Comparison of ENCODE assay signal across 20 cellular contexts in the genomic region with DNA sequence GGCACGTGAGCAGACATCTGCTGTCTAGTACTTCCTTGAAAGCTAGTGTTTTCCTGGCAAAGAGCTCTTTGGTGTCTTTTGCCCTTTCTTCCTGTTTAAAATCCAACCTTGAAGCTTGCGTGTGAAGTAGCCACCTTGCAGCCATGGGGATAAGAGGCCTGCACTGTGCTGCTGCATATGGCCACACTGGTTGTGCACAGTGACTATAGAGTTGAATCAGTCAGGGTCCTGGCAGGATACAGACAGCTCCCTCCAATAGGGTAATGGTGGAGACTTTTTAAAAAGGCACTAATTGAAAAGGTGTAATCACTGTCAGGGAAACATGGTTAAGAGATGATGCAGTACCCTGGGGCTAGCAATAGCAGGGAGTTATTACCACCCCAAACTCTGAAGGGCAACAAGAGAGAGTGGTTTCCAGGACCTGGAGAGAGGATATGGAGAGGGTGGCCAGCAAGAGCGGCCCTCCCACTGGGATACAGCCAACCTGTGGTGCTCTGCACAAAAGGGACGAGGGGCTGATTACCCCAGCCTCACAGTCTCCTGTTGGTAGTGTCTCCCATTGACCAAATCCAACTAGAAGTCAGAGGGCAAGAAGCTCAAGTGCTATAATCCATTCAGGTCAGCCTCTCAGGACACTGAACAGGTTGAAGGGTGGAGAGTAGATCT. TPM values are rescaled to one million over a fixed set of nuclear protein-coding genes. Genes with fewer than 3 reads are reported as not detected.
DNase-seq lines count a peak whose midpoint lies in the region; ATAC-seq, FAIRE-seq and TF ChIP-seq lines count a peak whose summit lies in the region.
"Had no signal": no experiment of that assay in that cellular context is flagged by ENCODE, and none has a peak within 500 bp of the region (broad histone marks: within the 10 kb centered on the region; RNA-seq: fewer than 3 reads in every experiment).

No MANE protein-coding gene starts in this region.

- no peak overlapping the region for H4K8ac ChIP-seq in H9 (replicated peaks; ENCODE audit: insufficient read length, low read depth, low read length)
- no peak overlapping the region for H4K8ac ChIP-seq in mesendoderm (ENCODE audit: low read depth, low read length)
- H4K8ac ChIP-seq in trophoblast cell (ENCODE audit: low read depth, low read length) = no peak overlapping the region

- no peaks in the 10 kb centered on the region for H3K9me3 Mint-ChIP-seq in H9

- CTCF ChIA-PET in K562 (lab: Yijun Ruan, JAX; ENCODE audit: low intra/inter-chr PET ratio) = no interaction called here

- no peak for FAIRE-seq in K562 (lab: Jason Lieb, UNC)
- FAIRE-seq: GM19239 had no signal

- H3K23me2 ChIP-seq in H9 (ENCODE audit: insufficient read length, low read depth, low read length, poor library complexity, severe bottlenecking) = peaks cover 4% of the 10 kb centered on the region

- TF ChIP-seq EP300 in K562 (IDR thresholded peaks at IDR 0.05; ENCODE audit: low read length) = no peak

- no peaks in the 10 kb centered on the region for H3K79me2 ChIP-seq in H9 (ENCODE audit: insufficient read depth, low read length)
- no peaks in the 10 kb centered on the region for H3K79me2 ChIP-seq in K562 (ENCODE audit: control insufficient read depth, insufficient read depth, low read length)
- no peaks in the 10 kb centered on the region for H3K79me2 ChIP-seq in mesendoderm (ENCODE audit: control insufficient read depth, insufficient read depth, low read length)
- H3K79me2 ChIP-seq in Karpas-422 (ENCODE audit: low read length) = no peaks in the 10 kb centered on the region
- no peaks in the 10 kb centered on the region for H3K79me2 ChIP-seq in trophoblast cell (ENCODE audit: control insufficient read depth, insufficient read depth, low read length, poor library complexity)

- H2BK120ac ChIP-seq in H9 (ENCODE audit: low read depth, low read length, poor library complexity, severe bottlenecking) = no peak overlapping the region
- H2BK120ac ChIP-seq in mesendoderm (ENCODE audit: low read depth, low read length) = no peak overlapping the region
- H2BK120ac ChIP-seq in trophoblast cell (ENCODE audit: insufficient read depth, low read length, poor library complexity) = no peak overlapping the region

- peaks cover 26 to 30% of the 10 kb centered on the region in 2 experiments for H3K4me1 Mint-ChIP-seq in H9

- no peaks in the 10 kb centered on the region for H3K79me1 ChIP-seq in H9 (ENCODE audit: insufficient read depth, low read depth, low read length, poor library complexity, severe bottlenecking)
- H3K79me1 ChIP-seq in mesendoderm (ENCODE audit: low read length) = no peaks in the 10 kb centered on the region
- no peaks in the 10 kb centered on the region for H3K79me1 ChIP-seq in trophoblast cell (ENCODE audit: low read length)

- peak overlapping the region; percentile 92 to 99 (median 97); a peak in 6 of 7 replicates for H3K27ac Mint-ChIP-seq in H9
- H3K27ac Mint-ChIP-seq: CD4-positive, CD25-positive, alpha-beta regulatory T cell had no signal

- peak overlapping the region; percentile 96 for H2AFZ ChIP-seq in H9 (ENCODE audit: low read length)
- no peak overlapping the region for H2AFZ ChIP-seq in K562 (ENCODE audit: low read depth, low read length)
- H2AFZ ChIP-seq in Karpas-422 (ENCODE audit: low read length) = no peak overlapping the region
- H2AFZ ChIP-seq in trophoblast cell (ENCODE audit: insufficient read depth, low read length, poor library complexity) = no peak overlapping the region

- H2BK15ac ChIP-seq in H9 (ENCODE audit: low read depth, low read length) = no peak overlapping the region
- no peak overlapping the region for H2BK15ac ChIP-seq in mesendoderm (replicated peaks; ENCODE audit: low read depth)

- no peaks in the 10 kb centered on the region for H3K9me1 ChIP-seq in K562 (ENCODE audit: control insufficient read depth, insufficient read depth, low read length)

- H3K4me2 ChIP-seq in H9 (ENCODE audit: insufficient read depth, insufficient read length, low read length) (peak overlapping the region; percentile 11), K562 (ENCODE audit: insufficient read depth, low read length) (no peak overlapping the region), mesendoderm (ENCODE audit: low read length) (no peak overlapping the region), Karpas-422 (ENCODE audit: low read depth, low read length, poor library complexity, severe bottlenecking) (no peak overlapping the region), trophoblast cell (ENCODE audit: low read length) (no peak overlapping the region)

- H3K4ac ChIP-seq in H9 (ENCODE audit: low read depth, low read length) (no peak overlapping the region), mesendoderm (ENCODE audit: low read depth, low read length) (no peak overlapping the region), trophoblast cell (ENCODE audit: low read depth, low read length) (no peak overlapping the region)

- no peaks in the 10 kb centered on the region for H3K36me3 ChIP-seq in K562 (ENCODE audit: control insufficient read depth, insufficient read depth, low read length)
- H3K36me3 ChIP-seq in mesendoderm (ENCODE audit: control insufficient read depth, insufficient read depth, low read length) = no peaks in the 10 kb centered on the region
- H3K36me3 ChIP-seq in Karpas-422 (ENCODE audit: insufficient read depth, low read length) = no peaks in the 10 kb centered on the region
- H3K36me3 ChIP-seq in trophoblast cell (ENCODE audit: control insufficient read depth in 1 of 2, insufficient read depth in 2 of 2, low read length in 2 of 2) = no peaks in the 10 kb centered on the region
- H3K36me3 ChIP-seq: SJSA1 had no signal

- H3K27me3 ChIP-seq in H9 (ENCODE audit: insufficient read depth, low read length) = no peaks in the 10 kb centered on the region
- H3K27me3 ChIP-seq in K562 (ENCODE audit: control insufficient read depth in 2 of 2, insufficient read depth in 2 of 2, low read length in 2 of 2) = peaks cover 18 to 25% of the 10 kb centered on the region in 2 experiments; a peak in 4 of 5 replicates
- peaks cover 2% of the 10 kb centered on the region for H3K27me3 ChIP-seq in mesendoderm (ENCODE audit: insufficient read depth, low read length, poor library complexity)
- no peaks in the 10 kb centered on the region for H3K27me3 ChIP-seq in Karpas-422 (ENCODE audit: low read length)
- no peaks in the 10 kb centered on the region for H3K27me3 ChIP-seq in trophoblast cell (ENCODE audit: insufficient read depth, low read length)
- H3K27me3 ChIP-seq: SJSA1 had no signal

- no peaks in the 10 kb centered on the region for H3K9me3 ChIP-seq in H9 (ENCODE audit: control insufficient read depth, low read depth, low read length)
- no peaks in the 10 kb centered on the region; the same call in 1 of the 2 replicates for H3K9me3 ChIP-seq in K562 (replicated peaks; ENCODE audit: control insufficient read depth, insufficient read depth, low read depth, low read length)
- no peaks in the 10 kb centered on the region for H3K9me3 ChIP-seq in Karpas-422 (ENCODE audit: low read length)
- no peaks in the 10 kb centered on the region for H3K9me3 ChIP-seq in trophoblast cell (ENCODE audit: insufficient read depth, low read depth, low read length)
- H3K9me3 ChIP-seq: Caco-2, SJSA1 had no signal

- no peak overlapping the region for H2BK12ac ChIP-seq in H9 (ENCODE audit: insufficient read length, low read depth, low read length)
- H2BK12ac ChIP-seq in trophoblast cell (ENCODE audit: low read length) = no peak overlapping the region

- TF ChIP-seq RAD21 in K562 (CRISPR knock-in tag; conservative IDR thresholded peaks at IDR 0.05 in 1 of 2, IDR thresholded peaks at IDR 0.05 in 1 of 2) = no peak

- H3K27ac ChIP-seq in H9 (ENCODE audit: insufficient read length, low read depth, low read length) = no peak overlapping the region
- no peak overlapping the region for H3K27ac ChIP-seq in K562 (ENCODE audit: extremely low read depth, low read depth, low read length)
- no peak overlapping the region for H3K27ac ChIP-seq in mesendoderm (ENCODE audit: low read depth, low read length)
- no peak overlapping the region for H3K27ac ChIP-seq in Karpas-422 (ENCODE audit: low read length)
- H3K27ac ChIP-seq in trophoblast cell (ENCODE audit: low read depth, low read length) = no peak overlapping the region
- H3K27ac ChIP-seq: SJSA1 had no signal

- H4K5ac ChIP-seq in H9 (ENCODE audit: insufficient read length, low read depth, low read length) = no peak overlapping the region
- H4K5ac ChIP-seq in mesendoderm (ENCODE audit: low read length) = no peak overlapping the region

- WGBS in H9 (ENCODE audit: extremely low coverage, insufficient read length, low lambda C conversion rate) = no CpG with 5 or more reads among the region's 4 CpGs
- WGBS in K562 (ENCODE audit: insufficient coverage, low coverage, missing lambda C conversion rate) = 2% methylated on average over 4 of the region's 4 CpGs
- no CpG with 5 or more reads among the region's 4 CpGs for WGBS in mesendoderm (ENCODE audit: extremely low coverage, insufficient coverage, low lambda C conversion rate)
- WGBS in trophoblast cell (ENCODE audit: extremely low coverage, insufficient coverage, insufficient read length) = no CpG with 5 or more reads among the region's 4 CpGs

- H4K20me1 ChIP-seq in H9 (ENCODE audit: control insufficient read depth, insufficient read depth, insufficient read length) (no peaks in the 10 kb centered on the region), K562 (replicated peaks; ENCODE audit: control insufficient read depth, insufficient read depth, low read length) (no peaks in the 10 kb centered on the region), Karpas-422 (ENCODE audit: insufficient read depth, low read depth, low read length) (no peaks in the 10 kb centered on the region)

- no peak overlapping the region for H2AK5ac ChIP-seq in H9 (ENCODE audit: insufficient read length, low read length)
- H2AK5ac ChIP-seq in mesendoderm (ENCODE audit: low read length) = no peak overlapping the region
- H2AK5ac ChIP-seq in trophoblast cell (ENCODE audit: low read length) = no peak overlapping the region

- H4K12ac ChIP-seq in trophoblast cell (ENCODE audit: low read depth, low read length) = no peak overlapping the region

- in situ Hi-C loops in K562 (cut with MboI) = no loop called here

- H2BK5ac ChIP-seq in H9 (ENCODE audit: insufficient read length, low read length) (no peak overlapping the region), mesendoderm (ENCODE audit: low read length) (no peak overlapping the region), trophoblast cell (ENCODE audit: low read depth, low read length, poor library complexity) (no peak overlapping the region)

- TF ChIP-seq POLR2A in K562 (conservative IDR thresholded peaks at IDR 0.05) = no peak

- H3K9me2 ChIP-seq in Karpas-422 (replicated peaks; ENCODE audit: insufficient read depth, low read length) = no peaks in the 10 kb centered on the region

- H3K56ac ChIP-seq in H9 (ENCODE audit: insufficient read length, low read depth, low read length) (no peak overlapping the region), mesendoderm (ENCODE audit: low read length) (no peak overlapping the region)

- no TSS peak for BruUV-seq in K562 (replicated peaks; lab: Mats Ljungman, UMichigan)

- H3K4me1 ChIP-seq in H9 (ENCODE audit: insufficient read depth, low read length) (peaks cover 3% of the 10 kb centered on the region; the same call in 1 of the 2 replicates), K562 (replicated peaks in 1 of 2; ENCODE audit: control insufficient read depth in 2 of 2, insufficient read depth in 2 of 2, low read length in 2 of 2) (peaks cover 4 to 6% of the 10 kb centered on the region in 2 experiments; a peak in 3 of 5 replicates), mesendoderm (ENCODE audit: control insufficient read depth, low read depth, low read length) (peaks cover 3% of the 10 kb centered on the region), Karpas-422 (ENCODE audit: low read length) (no peaks in the 10 kb centered on the region), trophoblast cell (ENCODE audit: control insufficient read depth in 1 of 2, insufficient read depth in 2 of 2, low read length in 2 of 2) (no peaks in the 10 kb centered on the region)
- H3K4me1 ChIP-seq: Caco-2 had no signal

- H3K9ac ChIP-seq in H9 (ENCODE audit: extremely low read depth, insufficient read length, low read length) (no peak overlapping the region), K562 (ENCODE audit: insufficient read depth in 1 of 2, low read depth in 2 of 2, low read length in 2 of 2) (no peak overlapping the region), mesendoderm (ENCODE audit: low read length) (no peak overlapping the region), Karpas-422 (ENCODE audit: low read length) (no peak overlapping the region), trophoblast cell (ENCODE audit: low read length) (no peak overlapping the region)

- intact Hi-C loops in K562 (cut with micrococcal nuclease) = loop anchor here (5.0 to 10.0 kb wide), 2 partner anchors 173 to 300 kb away; no protein-coding TSS in a partner anchor

- no peak overlapping the region for H3K4me3 ChIP-seq in K562
- H3K4me3 ChIP-seq in mesendoderm (ENCODE audit: low read length) = no peak overlapping the region
- no peak overlapping the region for H3K4me3 ChIP-seq in Karpas-422 (ENCODE audit: low read length)
- no peak overlapping the region for H3K4me3 ChIP-seq in trophoblast cell (ENCODE audit: low read depth, low read length)
- H3K4me3 ChIP-seq: SJSA1 had no signal

- H3K27me3 Mint-ChIP-seq in H9 (ENCODE audit: low read depth) = peaks cover 12% of the 10 kb centered on the region

- no peak overlapping the region for H2BK20ac ChIP-seq in H9 (ENCODE audit: low read depth, low read length, poor library complexity, severe bottlenecking)

- TF ChIP-seq CTCF in H9 (conservative IDR thresholded peaks at IDR 0.05) (no peak), K562 (IDR thresholded peaks at IDR 0.05 in 2 of 3, conservative IDR thresholded peaks at IDR 0.05 in 1 of 3; ENCODE audit: insufficient read depth in 2 of 3, low read depth in 1 of 3, low read length in 3 of 3) (no peak)

- H3K23ac ChIP-seq in H9 (ENCODE audit: insufficient read length, low read depth, low read length) = no peak overlapping the region
- H3K23ac ChIP-seq in mesendoderm (ENCODE audit: low read length) = no peak overlapping the region
- H3K23ac ChIP-seq in trophoblast cell (ENCODE audit: low read length) = no peak overlapping the region

- no peak overlapping the region for H3K14ac ChIP-seq in H9 (ENCODE audit: insufficient read depth, low read length)
- no peak overlapping the region for H3K14ac ChIP-seq in trophoblast cell (ENCODE audit: low read length)

- POLR2A ChIA-PET in K562 (lab: Yijun Ruan, JAX) = no interaction called here

- peak; percentile 69 for DNase-seq in H9
- DNase-seq in NCI-H146 (lab: John Stamatoyannopoulos, UW) = peak; percentile 68
- no peak for DNase-seq in K562 (ENCODE audit: extremely low read depth in 1 of 4, low spot score in 3 of 4)
- DNase-seq in mesendoderm = peak; percentile 9
- no peak for DNase-seq in Karpas-422
- no peak for DNase-seq in trophoblast cell
- DNase-seq: Caco-2; CD4-positive, CD25-positive, alpha-beta regulatory T cell; DMS153; HCEC 1CT; MV-4-11; NCI-H1417; NCI-H2029; NCI-H2171; NCI-H446; PC-3; SW 1271 had no signal

- H3K36me3 Mint-ChIP-seq in H9 (ENCODE audit: insufficient read depth in 1 of 3, low read depth in 3 of 3) = no peaks in the 10 kb centered on the region
- H3K36me3 Mint-ChIP-seq: CD4-positive, CD25-positive, alpha-beta regulatory T cell had no signal

- peak overlapping the region; percentile 66 for H3K18ac ChIP-seq in H9 (ENCODE audit: insufficient read length, low read depth, low read length)
- no peak overlapping the region for H3K18ac ChIP-seq in mesendoderm (ENCODE audit: low read length)
- H3K18ac ChIP-seq in trophoblast cell (ENCODE audit: low read length) = no peak overlapping the region

- H3K4me3 Mint-ChIP-seq in H9 = peak overlapping the region in 1 of 2 experiments; percentile 29; a peak in 1 of 5 replicates
- H3K4me3 Mint-ChIP-seq: CD4-positive, CD25-positive, alpha-beta regulatory T cell had no signal

- H3T11ph ChIP-seq in H9 (ENCODE audit: low read length) = no peak overlapping the region

- no peak overlapping the region for H4K91ac ChIP-seq in H9 (ENCODE audit: insufficient read length, low read depth, low read length)
- no peak overlapping the region for H4K91ac ChIP-seq in trophoblast cell (ENCODE audit: low read depth, low read length)

- peak; percentile 28; the same call in 1 of the 3 replicates for ATAC-seq in K562
- ATAC-seq in GM21381 (IDR thresholded peaks at IDR 0.05; ENCODE audit: unreplicated experiment) = no peak
- ATAC-seq: PC-3 had no signal

RNA-seq across cellular contexts. Expression of gene GLT8D2, which starts 4.8 kb away (rescaled TPM):
- 2.9 and 3.8 TPM in 2 replicates for total RNA-seq in H9 (2021)
- total RNA-seq in K562 (2011; cell fraction: chromatin; rRNA removed; ENCODE audit: low replicate concordance) = 0.19 TPM in 1 of 2 replicates, not detected in the other
- total RNA-seq in K562 (2011; cell fraction: nucleolus; rRNA removed) = not detected in 2 replicates
- total RNA-seq in K562 (2011; cell fraction: nucleoplasm; rRNA removed) = not detected in 2 replicates
- 0.18 TPM in 1 of 2 replicates, not detected in the other for total RNA-seq in K562 (2014; rRNA removed)
- total RNA-seq in K562 (2014; rRNA removed; fragmentation: Illumina TruSeq; extraction: Trizol) = not detected in 2 replicates
- not detected in 2 replicates for total RNA-seq in K562 (2015; rRNA removed; fragmentation: Illumina TruSeq; extraction: Trizol)
- not detected in 2 replicates for total RNA-seq in K562 (2021)
- polyA plus RNA-seq in K562 (2011; rRNA removed) = not detected in 2 replicates
- not detected in 2 replicates for polyA plus RNA-seq in K562 (2011; cell fraction: cytosol; rRNA removed)
- polyA plus RNA-seq in K562 (2011; cell fraction: nucleus; rRNA removed) = not detected in 2 replicates
- 0.18 and 0.28 TPM in 2 replicates for polyA plus RNA-seq in K562 (2012)
- not detected in 2 replicates for polyA plus RNA-seq in K562 (2014; fragmentation: Illumina TruSeq; extraction: Trizol)
- under 1 TPM; 0.18 to 0.27 TPM for polyA plus RNA-seq in K562 (2014; fragmentation: Nextera tagmentation; extraction: Ambion mirVana)
- polyA plus RNA-seq in K562 (2014; rRNA removed) = 0.12 TPM in 1 of 2 replicates, not detected in the other
- not detected in 2 replicates for polyA minus RNA-seq in K562 (2011; rRNA and poly(A)+ RNA removed)
- polyA minus RNA-seq in K562 (2011; cell fraction: cytosol; rRNA and poly(A)+ RNA removed) = not detected in 2 replicates
- polyA minus RNA-seq in K562 (2011; cell fraction: nucleus; rRNA and poly(A)+ RNA removed) = not detected in 2 replicates
- 2.2 TPM for polyA plus RNA-seq in mesendoderm (2013, experiment 1 of 2)
- 2.2 TPM for polyA plus RNA-seq in mesendoderm (2013, experiment 2 of 2)
- total RNA-seq in Karpas-422 (2014; rRNA removed; shearing (Covaris generic); ENCODE audit: low replicate concordance) = not detected in 2 replicates
- 1.3 and 1.5 TPM in 2 replicates for polyA plus RNA-seq in trophoblast cell (2013)
- total RNA-seq: Caco-2; CD4-positive, CD25-positive, alpha-beta regulatory T cell had no signal
- polyA plus RNA-seq: CD4-positive, CD25-positive, alpha-beta regulatory T cell had no signal

RNA-seq across cellular contexts. Expression of gene HCFC2, which starts 9.5 kb away (rescaled TPM):
- total RNA-seq in H9 (2021) (1.4 and 1.9 TPM in 2 replicates), K562 (2014; rRNA removed) (2.8 and 3.8 TPM in 2 replicates), K562 (2014; rRNA removed; fragmentation: Illumina TruSeq; extraction: Trizol) (4.4 and 6.0 TPM in 2 replicates), K562 (2015; rRNA removed; fragmentation: Illumina TruSeq; extraction: Trizol) (5.2 and 6.5 TPM in 2 replicates), K562 (2021) (3.8 and 4.0 TPM in 2 replicates)
- total RNA-seq in K562 (2011; cell fraction: chromatin; rRNA removed; ENCODE audit: low replicate concordance) = 8.2 and 19.6 TPM in 2 replicates
- total RNA-seq in K562 (2011; cell fraction: nucleolus; rRNA removed) = 4.3 and 6.1 TPM in 2 replicates
- total RNA-seq in K562 (2011; cell fraction: nucleoplasm; rRNA removed) = 5.7 and 8.1 TPM in 2 replicates
- polyA plus RNA-seq in K562 (2011; rRNA removed) (4.0 and 5.8 TPM in 2 replicates), K562 (2014; fragmentation: Illumina TruSeq; extraction: Trizol) (3.1 and 3.8 TPM in 2 replicates), K562 (2014; fragmentation: Nextera tagmentation; extraction: Ambion mirVana) (1 to 10 TPM; 1.2 to 1.6 TPM), K562 (2014; rRNA removed) (2.5 and 5.7 TPM in 2 replicates)
- 1.6 and 1.7 TPM in 2 replicates for polyA plus RNA-seq in K562 (2011; cell fraction: cytosol; rRNA removed)
- 4.7 and 5.7 TPM in 2 replicates for polyA plus RNA-seq in K562 (2011; cell fraction: nucleus; rRNA removed)
- polyA plus RNA-seq in K562 (2012) = 2.5 and 2.9 TPM in 2 replicates
- 8.2 and 8.4 TPM in 2 replicates for polyA minus RNA-seq in K562 (2011; rRNA and poly(A)+ RNA removed)
- 2.1 and 3.3 TPM in 2 replicates for polyA minus RNA-seq in K562 (2011; cell fraction: cytosol; rRNA and poly(A)+ RNA removed)
- 4.7 and 6.9 TPM in 2 replicates for polyA minus RNA-seq in K562 (2011; cell fraction: nucleus; rRNA and poly(A)+ RNA removed)
- polyA plus RNA-seq in mesendoderm (2013, experiment 1 of 2) = 0.63 TPM
- 0.53 TPM for polyA plus RNA-seq in mesendoderm (2013, experiment 2 of 2)
- total RNA-seq in Karpas-422 (2014; rRNA removed; shearing (Covaris generic); ENCODE audit: low replicate concordance) = 9.6 and 17.2 TPM in 2 replicates
- 4.9 and 5.3 TPM in 2 replicates for polyA plus RNA-seq in trophoblast cell (2013)

Comparison
In these comparisons a context has a peak if more than half of its experiments do, and no peak if none do; other contexts are left out.
1. DNase-seq: peak in H9 (single experiment), NCI-H146 (single experiment) and mesendoderm (single experiment); none in K562 (0 of 4), Karpas-422 (single experiment) and trophoblast cell (0 of 2).